1 cellular context compared by ENCODE assay signal in the genomic region with DNA sequence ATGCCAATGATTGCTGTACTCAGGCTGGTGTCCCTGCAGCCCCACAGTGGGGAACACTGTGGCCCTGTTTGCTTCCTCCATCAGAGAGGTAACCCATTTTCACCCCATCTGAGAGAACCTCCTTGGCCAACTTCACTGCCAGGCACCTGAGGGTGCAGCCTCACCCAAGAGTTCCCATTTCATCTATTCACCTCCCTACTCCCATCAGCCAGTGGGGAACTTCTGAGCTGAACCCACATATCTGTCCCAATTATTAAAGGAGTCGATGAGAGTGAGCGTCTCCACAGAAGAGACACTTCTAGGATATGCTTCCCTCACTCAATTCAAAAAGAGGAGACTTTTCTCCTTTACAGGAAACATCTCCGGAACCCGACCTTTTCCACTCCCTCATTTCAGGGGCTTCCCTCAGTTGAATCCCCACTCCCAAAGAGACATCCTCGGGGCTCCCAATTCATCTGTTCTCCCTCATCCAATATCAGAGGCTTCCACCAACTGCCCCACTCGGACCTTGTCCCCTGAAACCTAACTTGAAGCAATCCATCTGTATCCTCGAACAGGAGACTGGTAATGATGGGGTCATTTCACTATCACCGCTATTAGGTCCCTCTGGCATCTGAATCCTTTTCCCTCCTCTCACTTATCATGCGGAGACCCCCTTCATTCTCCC.
TF ChIP-seq lines count a peak whose summit lies in the region.

No MANE protein-coding gene starts in this region.

TF ChIP-seq in HCT116, 20 proteins besides CTCF, POLR2A, EP300 and RAD21 (continued from another document):
- TF ChIP-seq, protein P1, sequence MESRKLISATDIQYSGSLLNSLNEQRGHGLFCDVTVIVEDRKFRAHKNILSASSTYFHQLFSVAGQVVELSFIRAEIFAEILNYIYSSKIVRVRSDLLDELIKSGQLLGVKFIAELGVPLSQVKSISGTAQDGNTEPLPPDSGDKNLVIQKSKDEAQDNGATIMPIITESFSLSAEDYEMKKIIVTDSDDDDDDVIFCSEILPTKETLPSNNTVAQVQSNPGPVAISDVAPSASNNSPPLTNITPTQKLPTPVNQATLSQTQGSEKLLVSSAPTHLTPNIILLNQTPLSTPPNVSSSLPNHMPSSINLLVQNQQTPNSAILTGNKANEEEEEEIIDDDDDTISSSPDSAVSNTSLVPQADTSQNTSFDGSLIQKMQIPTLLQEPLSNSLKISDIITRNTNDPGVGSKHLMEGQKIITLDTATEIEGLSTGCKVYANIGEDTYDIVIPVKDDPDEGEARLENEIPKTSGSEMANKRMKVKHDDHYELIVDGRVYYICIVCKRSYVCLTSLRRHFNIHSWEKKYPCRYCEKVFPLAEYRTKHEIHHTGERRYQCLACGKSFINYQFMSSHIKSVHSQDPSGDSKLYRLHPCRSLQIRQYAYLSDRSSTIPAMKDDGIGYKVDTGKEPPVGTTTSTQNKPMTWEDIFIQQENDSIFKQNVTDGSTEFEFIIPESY (IDR thresholded peaks at IDR 0.05; ENCODE audit: extremely low read depth, insufficient replicate concordance, low read length) = no peak
- TF ChIP-seq CEBPB (IDR thresholded peaks at IDR 0.05; ENCODE audit: low read depth) = no peak
- no peak for TF ChIP-seq JUND (IDR thresholded peaks at IDR 0.05)
- no peak for TF ChIP-seq ZNF274 (IDR thresholded peaks at IDR 0.05; ENCODE audit: low read depth, low read length)
- TF ChIP-seq ZFX (IDR thresholded peaks at IDR 0.05) = no peak
- TF ChIP-seq, protein P2, sequence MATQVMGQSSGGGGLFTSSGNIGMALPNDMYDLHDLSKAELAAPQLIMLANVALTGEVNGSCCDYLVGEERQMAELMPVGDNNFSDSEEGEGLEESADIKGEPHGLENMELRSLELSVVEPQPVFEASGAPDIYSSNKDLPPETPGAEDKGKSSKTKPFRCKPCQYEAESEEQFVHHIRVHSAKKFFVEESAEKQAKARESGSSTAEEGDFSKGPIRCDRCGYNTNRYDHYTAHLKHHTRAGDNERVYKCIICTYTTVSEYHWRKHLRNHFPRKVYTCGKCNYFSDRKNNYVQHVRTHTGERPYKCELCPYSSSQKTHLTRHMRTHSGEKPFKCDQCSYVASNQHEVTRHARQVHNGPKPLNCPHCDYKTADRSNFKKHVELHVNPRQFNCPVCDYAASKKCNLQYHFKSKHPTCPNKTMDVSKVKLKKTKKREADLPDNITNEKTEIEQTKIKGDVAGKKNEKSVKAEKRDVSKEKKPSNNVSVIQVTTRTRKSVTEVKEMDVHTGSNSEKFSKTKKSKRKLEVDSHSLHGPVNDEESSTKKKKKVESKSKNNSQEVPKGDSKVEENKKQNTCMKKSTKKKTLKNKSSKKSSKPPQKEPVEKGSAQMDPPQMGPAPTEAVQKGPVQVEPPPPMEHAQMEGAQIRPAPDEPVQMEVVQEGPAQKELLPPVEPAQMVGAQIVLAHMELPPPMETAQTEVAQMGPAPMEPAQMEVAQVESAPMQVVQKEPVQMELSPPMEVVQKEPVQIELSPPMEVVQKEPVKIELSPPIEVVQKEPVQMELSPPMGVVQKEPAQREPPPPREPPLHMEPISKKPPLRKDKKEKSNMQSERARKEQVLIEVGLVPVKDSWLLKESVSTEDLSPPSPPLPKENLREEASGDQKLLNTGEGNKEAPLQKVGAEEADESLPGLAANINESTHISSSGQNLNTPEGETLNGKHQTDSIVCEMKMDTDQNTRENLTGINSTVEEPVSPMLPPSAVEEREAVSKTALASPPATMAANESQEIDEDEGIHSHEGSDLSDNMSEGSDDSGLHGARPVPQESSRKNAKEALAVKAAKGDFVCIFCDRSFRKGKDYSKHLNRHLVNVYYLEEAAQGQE (IDR thresholded peaks at IDR 0.05; ENCODE audit: low read depth) = no peak
